Comparison of ENCODE assay signal across 1 cellular context in genomic region chr3:197516890-197517606, GRCh38.
TF ChIP-seq lines count a peak whose summit lies in the region.

No MANE protein-coding gene starts in this region.

TF ChIP-seq in H1, 55 proteins besides CTCF, POLR2A, EP300 and RAD21:
- TF ChIP-seq HDAC2 (IDR thresholded peaks at IDR 0.05; ENCODE audit: borderline replicate concordance in 1 of 2, low read depth in 2 of 2, low read length in 2 of 2) (0 out of 4 replicates have a peak, but pooled peaks of 1 of the 2 experiments have one; percentile 51), KDM1A (IDR thresholded peaks at IDR 0.05; ENCODE audit: borderline replicate concordance, low read length) (peak; percentile 77)
